ENCODE assay signal across 1 cellular context in the genomic region with DNA sequence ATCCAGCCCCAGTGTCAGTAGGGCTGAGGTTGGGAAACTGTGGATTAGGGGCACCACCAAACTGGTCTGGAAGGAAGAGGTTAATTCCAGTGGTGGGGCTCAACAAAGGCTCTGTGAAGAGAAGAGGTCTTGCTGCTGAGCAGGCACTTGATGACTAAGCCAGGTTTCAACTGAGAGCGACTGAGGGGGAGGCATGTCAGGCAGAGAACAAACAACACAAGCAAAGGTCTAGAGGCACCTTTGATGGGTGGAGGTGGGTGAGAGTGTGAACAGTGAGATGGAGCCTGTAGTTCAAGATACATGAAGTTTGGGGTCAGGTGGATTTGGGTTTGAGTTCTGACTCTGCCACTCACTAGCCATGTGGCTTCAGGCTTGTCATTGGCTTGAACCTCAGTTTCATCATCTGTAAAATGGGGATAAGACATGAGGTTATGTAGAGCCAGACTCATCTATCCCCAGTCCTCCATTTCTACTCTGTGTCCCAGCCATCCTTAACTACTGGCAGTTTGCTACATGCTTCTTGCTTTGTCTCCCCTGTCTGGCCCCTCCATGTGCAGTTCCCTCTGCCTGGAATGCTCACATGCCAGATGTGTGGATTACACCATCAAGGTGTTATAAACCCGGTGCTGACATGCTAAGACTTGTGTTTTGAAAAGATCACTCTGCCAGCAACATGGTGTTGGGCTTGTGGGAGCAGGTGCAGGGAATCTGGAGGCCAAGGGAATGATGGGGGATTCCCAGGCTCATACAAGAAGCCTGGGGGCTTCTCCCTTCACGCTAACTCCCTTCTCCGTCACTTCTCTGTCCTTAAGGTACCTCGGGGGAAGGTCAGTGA.
TF ChIP-seq lines count a peak whose summit lies in the region.

No MANE protein-coding gene starts in this region.

TF ChIP-seq in K562, 482 proteins besides CTCF, POLR2A, EP300 and RAD21 (continued from another document):
- TF ChIP-seq RCOR1 (IDR thresholded peaks at IDR 0.05; ENCODE audit: borderline replicate concordance in 1 of 2, low read depth in 2 of 2, low read length in 2 of 2): peak in 1 of 2 experiments; percentile 42; a peak in 1 of 4 replicates
- no peak for TF ChIP-seq SMAD1 (IDR thresholded peaks at IDR 0.05; ENCODE audit: low read depth, low read length, partially characterized antibody)
- TF ChIP-seq SMARCC2 (IDR thresholded peaks at IDR 0.05; ENCODE audit: low read depth): no peak
- TF ChIP-seq, protein P1, sequence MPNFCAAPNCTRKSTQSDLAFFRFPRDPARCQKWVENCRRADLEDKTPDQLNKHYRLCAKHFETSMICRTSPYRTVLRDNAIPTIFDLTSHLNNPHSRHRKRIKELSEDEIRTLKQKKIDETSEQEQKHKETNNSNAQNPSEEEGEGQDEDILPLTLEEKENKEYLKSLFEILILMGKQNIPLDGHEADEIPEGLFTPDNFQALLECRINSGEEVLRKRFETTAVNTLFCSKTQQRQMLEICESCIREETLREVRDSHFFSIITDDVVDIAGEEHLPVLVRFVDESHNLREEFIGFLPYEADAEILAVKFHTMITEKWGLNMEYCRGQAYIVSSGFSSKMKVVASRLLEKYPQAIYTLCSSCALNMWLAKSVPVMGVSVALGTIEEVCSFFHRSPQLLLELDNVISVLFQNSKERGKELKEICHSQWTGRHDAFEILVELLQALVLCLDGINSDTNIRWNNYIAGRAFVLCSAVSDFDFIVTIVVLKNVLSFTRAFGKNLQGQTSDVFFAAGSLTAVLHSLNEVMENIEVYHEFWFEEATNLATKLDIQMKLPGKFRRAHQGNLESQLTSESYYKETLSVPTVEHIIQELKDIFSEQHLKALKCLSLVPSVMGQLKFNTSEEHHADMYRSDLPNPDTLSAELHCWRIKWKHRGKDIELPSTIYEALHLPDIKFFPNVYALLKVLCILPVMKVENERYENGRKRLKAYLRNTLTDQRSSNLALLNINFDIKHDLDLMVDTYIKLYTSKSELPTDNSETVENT (CRISPR knock-in tag; IDR thresholded peaks at IDR 0.05): no peak
- TF ChIP-seq BCOR (IDR thresholded peaks at IDR 0.05): peak; percentile 89
- TF ChIP-seq SIRT6 (IDR thresholded peaks at IDR 0.05; ENCODE audit: low read depth, low read length): no peak
- TF ChIP-seq HDAC2 (IDR thresholded peaks at IDR 0.05): peak; percentile 39; the same call in 1 of the 2 replicates
- peak; percentile 29; the same call in 1 of the 2 replicates for TF ChIP-seq CBX1 (IDR thresholded peaks at IDR 0.05; ENCODE audit: low read depth)
- peak; percentile 69 for TF ChIP-seq ADNP (tag; IDR thresholded peaks at IDR 0.05)
- peak; percentile 68 to 76 for TF ChIP-seq KDM1A (IDR thresholded peaks at IDR 0.05)
